Comparison of ENCODE assay signal across 19 cellular contexts in genomic region chr13:50456111-50456510, GRCh38.
"Had no signal": no experiment of that assay in that cellular context is flagged by ENCODE, and none has a peak within 500 bp of the region (broad histone marks: within the 10 kb centered on the region; RNA-seq: fewer than 3 reads in every experiment).

No MANE protein-coding gene starts in this region.

- H3K4me3 Mint-ChIP-seq: activated naive CD8-positive, alpha-beta T cell treated with anti-CD3 and anti-CD28 coated beads for 36 hours; activated T-cell treated with anti-CD3 and anti-CD28 coated beads, Interleukin-2, amount 50 U/mL, for 24 hours; activated T-helper 17 cell treated with anti-CD3 and anti-CD28 coated beads, Interleukin-2, amount 50 U/mL, for 72 hours; neural crest cell; T-helper 1 cell treated with Interleukin-12 subunit alpha and Interleukin-12 subunit beta and Interleukin-4 antibody, amounts not matched to agents 30 μg/mL and 1 μg/mL, for 36 hours; WTC11 had no signal

- H3K9me3 ChIP-seq: left ventricle myocardium inferior, sigmoid colon, thoracic aorta, upper lobe of right lung had no signal

- H3K27ac ChIP-seq: epithelial cell of prostate, left ventricle myocardium inferior, sigmoid colon, thoracic aorta, upper lobe of right lung had no signal

- H3K27me3 ChIP-seq: sigmoid colon, upper lobe of right lung had no signal

- H3K4me1 Mint-ChIP-seq: activated naive CD8-positive, alpha-beta T cell treated with anti-CD3 and anti-CD28 coated beads for 36 hours; activated T-helper 17 cell treated with anti-CD3 and anti-CD28 coated beads, Interleukin-2, amount 50 U/mL, for 72 hours; neural crest cell had no signal

- H3K36me3 Mint-ChIP-seq: activated naive CD8-positive, alpha-beta T cell treated with anti-CD3 and anti-CD28 coated beads for 36 hours; WTC11 had no signal

- ATAC-seq: activated T-helper 17 cell treated with anti-CD3 and anti-CD28 coated beads, Interleukin-2, amount 50 U/mL, for 72 hours; upper lobe of right lung; WTC11 had no signal

- H3K27me3 Mint-ChIP-seq: activated naive CD8-positive, alpha-beta T cell treated with anti-CD3 and anti-CD28 coated beads for 36 hours; activated T-cell treated with anti-CD3 and anti-CD28 coated beads, Interleukin-2, amount 50 U/mL, for 24 hours; activated T-helper 17 cell treated with anti-CD3 and anti-CD28 coated beads, Interleukin-2, amount 50 U/mL, for 72 hours had no signal

- H3K9me3 Mint-ChIP-seq: activated naive CD8-positive, alpha-beta T cell treated with anti-CD3 and anti-CD28 coated beads for 36 hours; activated T-cell treated with anti-CD3 and anti-CD28 coated beads, Interleukin-2, amount 50 U/mL, for 24 hours; neural crest cell; T-helper 1 cell treated with Interleukin-12 subunit alpha and Interleukin-12 subunit beta and Interleukin-4 antibody, amounts not matched to agents 30 μg/mL and 1 μg/mL, for 36 hours; WTC11 had no signal

- H3K4me3 ChIP-seq: left ventricle myocardium inferior, sigmoid colon, thoracic aorta, upper lobe of right lung had no signal

- H3K4me1 ChIP-seq: upper lobe of right lung had no signal

- DNase-seq: activated CD4-positive, alpha-beta T cell treated with anti-CD3 and anti-CD28 coated beads, Interleukin-2, amount 50 U/mL, for 4 hours; activated CD8-positive, alpha-beta memory T cell treated with anti-CD3 and anti-CD28 coated beads for 24 hours; activated CD8-positive, alpha-beta memory T cell treated with anti-CD3 and anti-CD28 coated beads, Interleukin-2, amount 50 U/mL, for 4 hours; activated naive CD8-positive, alpha-beta T cell treated with anti-CD3 and anti-CD28 coated beads for 36 hours; activated T-cell treated with anti-CD3 and anti-CD28 coated beads, Interleukin-2, amount 50 U/mL, for 24 hours; hippocampal formation; kidney glomerular epithelial cell; left ventricle myocardium inferior; sigmoid colon; stimulated activated CD4-positive, alpha-beta T cell treated with anti-CD3 and anti-CD28 coated beads, Interleukin-2, amount 100 ng/mL, for 48 hours; stimulated activated naive CD4-positive, alpha-beta T cell; T1000; upper lobe of right lung had no signal

- H3K36me3 ChIP-seq: left ventricle myocardium inferior, sigmoid colon, thoracic aorta, upper lobe of right lung had no signal

- H3K27ac Mint-ChIP-seq: activated naive CD8-positive, alpha-beta T cell treated with anti-CD3 and anti-CD28 coated beads for 36 hours; activated T-cell treated with anti-CD3 and anti-CD28 coated beads, Interleukin-2, amount 50 U/mL, for 24 hours; activated T-helper 17 cell treated with anti-CD3 and anti-CD28 coated beads, Interleukin-2, amount 50 U/mL, for 72 hours; T-helper 1 cell treated with Interleukin-12 subunit alpha and Interleukin-12 subunit beta and Interleukin-4 antibody, amounts not matched to agents 30 μg/mL and 1 μg/mL, for 36 hours; WTC11 had no signal
